8 cellular contexts compared by ENCODE assay signal in genomic region chr3:64445318-64446300, GRCh38.
DNase-seq lines count a peak whose midpoint lies in the region; ATAC-seq lines count a peak whose summit lies in the region.

No MANE protein-coding gene starts in this region.

- H3K27ac ChIP-seq in GM23248 = no peak overlapping the region
- no peak overlapping the region for H3K27ac ChIP-seq in skeletal muscle tissue (ENCODE audit: low read depth, low read length)

- DNase-seq in GM23248 = peak; percentile 56
- DNase-seq in SW480 (ENCODE audit: low spot score) = peak; percentile 58
- peak; percentile 52 for DNase-seq in hepatic stellate cell (ENCODE audit: low spot score)
- DNase-seq in NAMALWA (ENCODE audit: low spot score) = no peak
- DNase-seq in CD1c-positive myeloid dendritic cell (ENCODE audit: extremely low spot score) = no peak

- no peaks in the 10 kb centered on the region for H3K9me3 ChIP-seq in GM23248 (ENCODE audit: low read depth)
- H3K9me3 ChIP-seq in skeletal muscle tissue (ENCODE audit: control insufficient read depth in 3 of 3, low read length in 3 of 3) = no peaks in the 10 kb centered on the region

- ATAC-seq in GM18873 (IDR thresholded peaks at IDR 0.05; ENCODE audit: low FRiP score, unreplicated experiment) (no peak), HG03196 (IDR thresholded peaks at IDR 0.05; ENCODE audit: unreplicated experiment) (no peak)

- no peaks in the 10 kb centered on the region for H4K20me1 ChIP-seq in GM23248 (ENCODE audit: insufficient read depth)

- H3K36me3 ChIP-seq in GM23248 (ENCODE audit: low read depth) (no peaks in the 10 kb centered on the region), skeletal muscle tissue (ENCODE audit: control insufficient read depth in 3 of 3, insufficient read depth in 3 of 3, low read length in 3 of 3) (no peaks in the 10 kb centered on the region)

- peaks cover 10% of the 10 kb centered on the region for H3K4me1 ChIP-seq in GM23248 (ENCODE audit: insufficient read depth)
- H3K4me1 ChIP-seq in skeletal muscle tissue (ENCODE audit: control insufficient read depth in 3 of 3, insufficient read depth in 3 of 3, low read length in 3 of 3) = peaks cover 0 to 10% (median 9%) of the 10 kb centered on the region in 3 donors

- H3F3A ChIP-seq in GM23248 (ENCODE audit: insufficient read depth) = peaks cover 10% of the 10 kb centered on the region; the same call in 1 of the 2 replicates

- in situ Hi-C loops in GM23248 (cut with MboI) = no loop called here

- peak overlapping the region; percentile 69 for H3K4me2 ChIP-seq in GM23248 (ENCODE audit: unreplicated experiment)

- H3K4me3 ChIP-seq in GM23248 (peak overlapping the region; percentile 71), skeletal muscle tissue (ENCODE audit: low read length in 3 of 3) (peak overlapping the region in 2 of 3 donors; percentile 43 to 52)

- 23 to 31% methylated on average over 31 to 44 of the region's 51 CpGs for WGBS in GM23248 (ENCODE audit: low coverage in 1 of 2, low lambda C conversion rate in 2 of 2, missing lambda C conversion rate in 2 of 2), 2 experiments

- H3K27me3 ChIP-seq in GM23248 (replicated peaks; ENCODE audit: insufficient read depth) = peaks cover 30% of the 10 kb centered on the region
- H3K27me3 ChIP-seq in skeletal muscle tissue (ENCODE audit: control insufficient read depth in 3 of 3, insufficient read depth in 3 of 3, low read length in 3 of 3) = peaks cover 16 to 39% (median 28%) of the 10 kb centered on the region in 3 donors

- H3K79me2 ChIP-seq in GM23248 (ENCODE audit: insufficient read depth) = no peaks in the 10 kb centered on the region

- H3K9me2 ChIP-seq in GM23248 (ENCODE audit: insufficient read depth) = no peaks in the 10 kb centered on the region

- peak overlapping the region; percentile 47 for H3K9ac ChIP-seq in GM23248
- H3K9ac ChIP-seq in skeletal muscle tissue (ENCODE audit: low read depth in 1 of 3, low read length in 3 of 3) = peak overlapping the region in 1 of 3 donors; percentile 60

- peak overlapping the region; percentile 54 for H2AFZ ChIP-seq in GM23248

Comparison
In these comparisons a context has a peak if more than half of its experiments do, and no peak if none do; other contexts are left out.
1. DNase-seq: peak in GM23248 (single experiment), SW480 (single experiment) and hepatic stellate cell (single experiment); none in NAMALWA (single experiment) and CD1c-positive myeloid dendritic cell (single experiment).